In the genomic region with DNA sequence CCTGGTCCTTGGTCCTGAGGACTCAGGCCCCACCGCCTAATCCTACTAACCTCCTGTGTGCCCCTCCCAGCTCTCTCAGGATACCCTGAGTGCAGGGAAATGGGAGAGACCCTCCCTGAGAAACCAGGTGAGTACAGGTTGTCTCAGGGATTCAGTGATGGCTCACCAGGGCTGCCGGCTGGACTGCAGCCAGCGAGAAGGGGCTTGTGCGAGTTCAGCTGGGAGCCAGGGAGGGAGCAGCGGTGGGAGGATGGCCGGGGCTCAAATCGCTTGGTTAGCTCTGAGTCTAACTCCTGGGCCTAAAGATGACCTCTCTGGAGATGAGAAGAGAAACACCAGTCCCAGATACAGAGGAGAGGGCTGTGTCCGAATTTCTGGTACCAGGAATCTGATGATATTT, we compare ENCODE assay signal across 14 cellular contexts. TPM values are rescaled to one million over a fixed set of nuclear protein-coding genes. Genes with fewer than 3 reads are reported as not detected.
A peak's percentile ranks its signal among the peaks of the same experiment; 100 is the strongest.
DNase-seq lines count a peak whose midpoint lies in the region; ATAC-seq, FAIRE-seq and TF ChIP-seq lines count a peak whose summit lies in the region.
"Not testable (repeated sequence)": the region's sequence is repeated elsewhere in the genome, so short reads cannot be mapped to it uniquely, and the experiment has no call there.
"Had no signal": no experiment of that assay in that cellular context is flagged by ENCODE, and none has a peak within 500 bp of the region (broad histone marks: within the 10 kb centered on the region; RNA-seq: fewer than 3 reads in every experiment).

No MANE protein-coding gene starts in this region.

- H3K18ac ChIP-seq in mesenchymal stem cell (ENCODE audit: low read depth in 1 of 2, low read length in 2 of 2), result not testable (repeated sequence)

- not testable (repeated sequence) for H2AFZ ChIP-seq in mesenchymal stem cell (ENCODE audit: low read depth, low read length)

- not testable (repeated sequence) for H2AK5ac ChIP-seq in mesenchymal stem cell (ENCODE audit: low read length, severe bottlenecking)

- H3K9ac ChIP-seq in endodermal cell (ENCODE audit: extremely low read depth, low read length, poor library complexity, severe bottlenecking); kidney (ENCODE audit: low read length in 2 of 2); mesenchymal stem cell (ENCODE audit: low read length): not testable (repeated sequence)

- not testable (repeated sequence) for H3K4me3 Mint-ChIP-seq in central memory CD8-positive, alpha-beta T cell; endodermal cell; stimulated activated effector memory CD8-positive, alpha-beta T cell treated with anti-CD3 and anti-CD28 coated beads, Interleukin-12 subunit alpha, Interleukin-12 subunit beta, amount 100 ng/mL, for 72 hours

- not testable (repeated sequence) for H3K4me1 Mint-ChIP-seq in central memory CD8-positive, alpha-beta T cell; stimulated activated effector memory CD8-positive, alpha-beta T cell treated with anti-CD3 and anti-CD28 coated beads, Interleukin-12 subunit alpha, Interleukin-12 subunit beta, amount 100 ng/mL, for 72 hours
- peaks cover 12% of the 10 kb centered on the region for H3K4me1 Mint-ChIP-seq in endodermal cell

- not testable (repeated sequence) for H3K4me3 ChIP-seq in H7 (ENCODE audit: insufficient read depth, low read depth, low read length); endodermal cell (ENCODE audit: low read length); kidney (ENCODE audit: low read length in 2 of 2); mesenchymal stem cell (ENCODE audit: insufficient read depth in 1 of 2, low read depth in 1 of 2, low read length in 2 of 2)

- intact Hi-C loops in kidney (cut with DNase I), result not testable (repeated sequence)

- not testable (repeated sequence) for H3K4me1 ChIP-seq in endodermal cell (ENCODE audit: control insufficient read depth, insufficient read depth, low read length); kidney (ENCODE audit: control insufficient read depth in 1 of 2, insufficient read depth in 1 of 2, low read depth in 1 of 2, low read length in 2 of 2); mesenchymal stem cell (ENCODE audit: control insufficient read depth, insufficient read depth, low read depth, low read length)

- not testable (repeated sequence) for H3K27me3 ChIP-seq in H7 (ENCODE audit: control insufficient read depth, insufficient read depth, low read length); endodermal cell (ENCODE audit: control insufficient read depth, insufficient read depth, low read length, poor library complexity, severe bottlenecking); mesenchymal stem cell (ENCODE audit: control insufficient read depth in 1 of 2, insufficient read depth in 1 of 2, low read length in 2 of 2)

- not testable (repeated sequence) for H3K4ac ChIP-seq in mesenchymal stem cell (ENCODE audit: low read depth in 1 of 2, low read length in 2 of 2)

- not testable (repeated sequence) for H3K27ac ChIP-seq in endodermal cell (ENCODE audit: low read depth, low read length); kidney (ENCODE audit: low read depth in 2 of 2, low read length in 2 of 2); mesenchymal stem cell (ENCODE audit: low read length, poor library complexity, severe bottlenecking)

- H2BK12ac ChIP-seq in mesenchymal stem cell (ENCODE audit: low read length in 2 of 2), result not testable (repeated sequence)

- ATAC-seq in central memory CD8-positive, alpha-beta T cell (replicated peaks; ENCODE audit: extremely low read depth, poor library complexity, severe bottlenecking); stimulated activated effector memory CD8-positive, alpha-beta T cell treated with anti-CD3 and anti-CD28 coated beads, Interleukin-12 subunit alpha, Interleukin-12 subunit beta, amount 100 ng/mL, for 72 hours: not testable (repeated sequence)

- not testable (repeated sequence) for FAIRE-seq in kidney (lab: Jason Lieb, UNC)

- DNase-seq in H7 (peak; percentile 15), endodermal cell (peak; percentile 24), kidney (peak; percentile 64)
- not testable (repeated sequence) for DNase-seq in central memory CD8-positive, alpha-beta T cell (ENCODE audit: low spot score in 2 of 2); mesenchymal stem cell; stimulated activated effector memory CD8-positive, alpha-beta T cell treated with anti-CD3 and anti-CD28 coated beads, Interleukin-12 subunit alpha, Interleukin-12 subunit beta, amount 100 ng/mL, for 72 hours (ENCODE audit: low spot score in 2 of 2)

- H4K8ac ChIP-seq in mesenchymal stem cell (ENCODE audit: low read length), result peak overlapping the region; percentile 23

- not testable (repeated sequence) for TF ChIP-seq CTCF in endodermal cell (conservative IDR thresholded peaks at IDR 0.05); kidney (IDR thresholded peaks at IDR 0.05; ENCODE audit: borderline replicate concordance, extremely low read depth, insufficient read depth)

- H2BK120ac ChIP-seq in mesenchymal stem cell (ENCODE audit: low read depth, low read length), result not testable (repeated sequence)

- WGBS in endodermal cell (ENCODE audit: insufficient coverage in 1 of 2, insufficient read length in 1 of 2), 2 experiments, result 89 to 97% methylated on average over 6 to 8 of the region's 8 CpGs
- 95% methylated on average over 7 of the region's 8 CpGs for WGBS in mesenchymal stem cell

- H3K79me1 ChIP-seq in mesenchymal stem cell (replicated peaks; ENCODE audit: low read length, poor library complexity, severe bottlenecking), result not testable (repeated sequence)

- not testable (repeated sequence) for H4K91ac ChIP-seq in mesenchymal stem cell (ENCODE audit: low read length)

- H3K23ac ChIP-seq in mesenchymal stem cell (ENCODE audit: low read length in 2 of 2), result not testable (repeated sequence)

- not testable (repeated sequence) for H3K36me3 ChIP-seq in H7 (replicated peaks; ENCODE audit: control insufficient read depth, insufficient read depth, low read length); endodermal cell (ENCODE audit: control insufficient read depth, insufficient read depth, low read length); kidney (ENCODE audit: control insufficient read depth in 1 of 2, insufficient read depth in 2 of 2, low read length in 2 of 2); mesenchymal stem cell (ENCODE audit: control insufficient read depth in 1 of 2, insufficient read depth in 2 of 2, low read depth in 1 of 2, low read length in 2 of 2)

- peak overlapping the region; percentile 41 for H3K27ac Mint-ChIP-seq in central memory CD8-positive, alpha-beta T cell (ENCODE audit: low read depth)
- H3K27ac Mint-ChIP-seq in endodermal cell, result not testable (repeated sequence)
- peak overlapping the region; percentile 60 for H3K27ac Mint-ChIP-seq in stimulated activated effector memory CD8-positive, alpha-beta T cell treated with anti-CD3 and anti-CD28 coated beads, Interleukin-12 subunit alpha, Interleukin-12 subunit beta, amount 100 ng/mL, for 72 hours

- H2BK5ac ChIP-seq in mesenchymal stem cell (ENCODE audit: low read depth, low read length, poor library complexity, severe bottlenecking), result not testable (repeated sequence)

- not testable (repeated sequence) for H3K9me3 Mint-ChIP-seq in central memory CD8-positive, alpha-beta T cell; endodermal cell; stimulated activated effector memory CD8-positive, alpha-beta T cell treated with anti-CD3 and anti-CD28 coated beads, Interleukin-12 subunit alpha, Interleukin-12 subunit beta, amount 100 ng/mL, for 72 hours

- H3K36me3 Mint-ChIP-seq in central memory CD8-positive, alpha-beta T cell (ENCODE audit: insufficient read depth); endodermal cell (ENCODE audit: low read depth); stimulated activated effector memory CD8-positive, alpha-beta T cell treated with anti-CD3 and anti-CD28 coated beads, Interleukin-12 subunit alpha, Interleukin-12 subunit beta, amount 100 ng/mL, for 72 hours: not testable (repeated sequence)

- not testable (repeated sequence) for H3K9me3 ChIP-seq in endodermal cell (ENCODE audit: control insufficient read depth, low read length); kidney (ENCODE audit: control insufficient read depth in 1 of 2, low read length in 2 of 2); mesenchymal stem cell (ENCODE audit: control insufficient read depth, low read length)

- not testable (repeated sequence) for H2BK15ac ChIP-seq in mesenchymal stem cell (ENCODE audit: low read depth, poor library complexity, severe bottlenecking)

- not testable (repeated sequence) for H3K27me3 Mint-ChIP-seq in central memory CD8-positive, alpha-beta T cell; endodermal cell (ENCODE audit: insufficient read depth)

- not testable (repeated sequence) for H3K4me2 ChIP-seq in mesenchymal stem cell (ENCODE audit: low read length, poor library complexity, severe bottlenecking)

- not testable (repeated sequence) for H3K14ac ChIP-seq in mesenchymal stem cell (ENCODE audit: low read length in 2 of 2)

RNA-seq across cellular contexts. Expression of a gene that starts 37.6 kb away (rescaled TPM):
- not detected in 2 replicates for total RNA-seq in H7 (2014; rRNA removed; shearing (Covaris generic))
- total RNA-seq in endodermal cell (not detected), kidney (4.3 TPM)
- polyA plus RNA-seq in endodermal cell (2013, experiment 1 of 2), result not detected
- polyA plus RNA-seq in endodermal cell (2013, experiment 2 of 2), result not detected
- polyA plus RNA-seq in kidney (ENCODE audit: insufficient read depth, low read depth, low replicate concordance), result not detected
- not detected for polyA plus RNA-seq in mesenchymal stem cell (2013, experiment 1 of 2)
- not detected for polyA plus RNA-seq in mesenchymal stem cell (2013, experiment 2 of 2)
- total RNA-seq: A172; B cell; Caco-2; Calu3; CD4-positive, alpha-beta T cell; CD8-positive, alpha-beta T cell had no signal
- polyA plus RNA-seq: A549, BJ had no signal

RNA-seq across cellular contexts. Expression of a gene that starts 43.7 kb away (rescaled TPM):
- not detected in 2 replicates for total RNA-seq in H7 (2014; rRNA removed; shearing (Covaris generic))
- total RNA-seq in endodermal cell (not detected), kidney (41.7 TPM)
- polyA plus RNA-seq in endodermal cell (2013, experiment 1 of 2), result not detected
- polyA plus RNA-seq in endodermal cell (2013, experiment 2 of 2), result not detected
- polyA plus RNA-seq in kidney (ENCODE audit: insufficient read depth, low read depth, low replicate concordance), result 12.2 TPM
- not detected for polyA plus RNA-seq in mesenchymal stem cell (2013, experiment 1 of 2)
- polyA plus RNA-seq in mesenchymal stem cell (2013, experiment 2 of 2), result not detected
- total RNA-seq: A172, Caco-2, Calu3 had no signal
- polyA plus RNA-seq: A549, BJ had no signal

Comparison
In these comparisons a context has a peak if more than half of its experiments do, and no peak if none do; other contexts are left out.
1. RNA of a gene that starts 43.7 kb away (total RNA-seq): 41.7 TPM in kidney (single experiment); not detected in H7 and not detected in endodermal cell; every median in the first group is over 10 times any median in the second.